18 cellular contexts compared by ENCODE assay signal in the genomic region with DNA sequence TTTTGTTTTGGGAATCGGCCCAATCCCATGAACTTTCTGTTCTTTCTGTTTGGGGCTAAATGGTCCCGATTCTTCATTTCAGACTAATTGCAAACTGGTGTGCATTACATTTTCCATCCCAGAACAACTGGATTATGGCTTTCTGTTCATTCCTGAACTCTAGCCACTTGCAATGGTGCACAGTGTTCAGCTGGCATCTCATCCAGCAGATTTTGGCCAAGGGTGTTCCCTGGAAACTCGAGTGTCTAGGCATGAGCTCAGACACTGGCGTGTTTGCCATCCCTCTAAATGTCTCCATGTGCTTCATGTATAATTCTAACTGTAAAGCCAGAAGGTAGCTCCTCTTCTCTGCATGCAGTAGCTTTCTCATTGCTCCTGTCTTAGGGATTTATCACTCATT.
A peak's percentile ranks its signal among the peaks of the same experiment; 100 is the strongest.
DNase-seq lines count a peak whose midpoint lies in the region; ATAC-seq and TF ChIP-seq lines count a peak whose summit lies in the region.
"Had no signal": no experiment of that assay in that cellular context is flagged by ENCODE, and none has a peak within 500 bp of the region (broad histone marks: within the 10 kb centered on the region; RNA-seq: fewer than 3 reads in every experiment).

No MANE protein-coding gene starts in this region.

- no peaks in the 10 kb centered on the region for H3K27me3 ChIP-seq in heart left ventricle
- no peaks in the 10 kb centered on the region for H3K27me3 ChIP-seq in prostate gland (replicated peaks; ENCODE audit: insufficient read depth)

- peak overlapping the region in 1 of 12 donors; percentile 10 for H3K27ac ChIP-seq in heart left ventricle
- peak overlapping the region; percentile 78 to 97 for H3K27ac ChIP-seq in prostate gland
- H3K27ac ChIP-seq: GM23248, SK-N-MC had no signal

- TF ChIP-seq POLR2A in heart left ventricle (IDR thresholded peaks at IDR 0.05) (no peak), prostate gland (IDR thresholded peaks at IDR 0.05) (no peak)

- TF ChIP-seq CTCF in heart left ventricle (IDR thresholded peaks at IDR 0.05): no peak
- no peak for TF ChIP-seq CTCF in prostate gland (IDR thresholded peaks at IDR 0.05)

- H3K36me3 ChIP-seq in heart left ventricle (no peaks in the 10 kb centered on the region), prostate gland (no peaks in the 10 kb centered on the region)

- 63 to 69% (median 65%) methylated on average over 4 of the region's 4 CpGs for WGBS in heart left ventricle, 4 donors
- WGBS in prostate gland: 54% methylated on average over 4 of the region's 4 CpGs

- H3K4me1 ChIP-seq in heart left ventricle (peaks cover 0 to 39% (median 21%) of the 10 kb centered on the region in 12 donors), prostate gland (replicated peaks) (peaks cover 26% of the 10 kb centered on the region)

- intact Hi-C loops in Right ventricle myocardium superior (cut with DNase I): no loop called here
- intact Hi-C loops in cardiac septum (cut with DNase I): no loop called here
- intact Hi-C loops in heart left ventricle (cut with DNase I): no loop called here
- intact Hi-C loops in prostate gland (cut with DNase I): no loop called here

- peak; percentile 51 for DNase-seq in Right ventricle myocardium superior
- no peak for DNase-seq in cardiac septum (ENCODE audit: low spot score)
- no peak for DNase-seq in heart left ventricle
- DNase-seq in prostate gland (ENCODE audit: low spot score): no peak
- no peak for DNase-seq in superior temporal gyrus (ENCODE audit: extremely low spot score)
- DNase-seq: DMS79, GM23248, H9, HFFc6, Karpas-422, NCI-H1694 treated with DMSO at 0.1 percent for 48 hours, NCI-H446, NCI-H526, PC-3, SHP77 treated with DMSO at 0.1 percent for 48 hours had no signal

- H3K4me3 ChIP-seq in heart left ventricle (no peak overlapping the region), prostate gland (no peak overlapping the region)
- H3K4me3 ChIP-seq: GM23248, SK-N-MC had no signal

- ATAC-seq in Right ventricle myocardium superior (ENCODE audit: poor library complexity) (peak; percentile 65), heart left ventricle (peak; percentile 36 to 70 (median 46)), GM18858 (IDR thresholded peaks at IDR 0.05; ENCODE audit: unreplicated experiment) (no peak), GM21367 (IDR thresholded peaks at IDR 0.05; ENCODE audit: unreplicated experiment) (no peak)
- ATAC-seq: PC-3 had no signal

- H3K9me3 ChIP-seq in heart left ventricle: no peaks in the 10 kb centered on the region
- H3K9me3 ChIP-seq in prostate gland: no peaks in the 10 kb centered on the region

Comparison
In these comparisons a context has a peak if more than half of its experiments do, and no peak if none do; other contexts are left out.
1. ATAC-seq: peak in Right ventricle myocardium superior (single experiment) and heart left ventricle (4 of 4); none in GM18858 (single experiment) and GM21367 (single experiment).